In genomic region chr1:25861316-25862286, GRCh38 we compare ENCODE assay signal across 11 cellular contexts. TPM values are rescaled to one million over a fixed set of nuclear protein-coding genes. Genes with fewer than 3 reads are reported as not detected.
DNase-seq lines count a peak whose midpoint lies in the region; ATAC-seq, FAIRE-seq and TF ChIP-seq lines count a peak whose summit lies in the region.
"Had no signal": no experiment of that assay in that cellular context is flagged by ENCODE, and none has a peak within 500 bp of the region (broad histone marks: within the 10 kb centered on the region; RNA-seq: fewer than 3 reads in every experiment).

No MANE protein-coding gene starts in this region.

- peak overlapping the region; percentile 40 for H3K4me2 ChIP-seq in endothelial cell of umbilical vein (ENCODE audit: insufficient read depth, low read length)

- H3K4me1 ChIP-seq in cardiac muscle cell (ENCODE audit: low read depth) (no peaks in the 10 kb centered on the region), endothelial cell of umbilical vein (ENCODE audit: control insufficient read depth, extremely low read depth, insufficient read depth, low read length) (peaks cover 21% of the 10 kb centered on the region), testis (peaks cover 3% of the 10 kb centered on the region), vagina (peaks cover 17% of the 10 kb centered on the region)

- DNase-seq in cardiac muscle cell (ENCODE audit: low read depth in 1 of 2, low spot score in 1 of 2) (no peak), left ventricle myocardium superior (no peak), SKM-1 (lab: John Stamatoyannopoulos, UW; ENCODE audit: unreplicated experiment) (peak; percentile 81), endothelial cell of umbilical vein (ENCODE audit: low read depth, low spot score) (peak; percentile 15), testis (peak; percentile 13), vagina (ENCODE audit: extremely low spot score in 2 of 2) (no peak)
- no peak for DNase-seq in effector memory CD8-positive, alpha-beta T cell
- DNase-seq in activated CD4-positive, alpha-beta T cell treated with anti-CD3 and anti-CD28 coated beads for 4 hours: no peak
- DNase-seq: effector memory CD4-positive, alpha-beta T cell; heart right ventricle had no signal

- H3K9me1 ChIP-seq in endothelial cell of umbilical vein (replicated peaks; ENCODE audit: control insufficient read depth, extremely low read depth, insufficient read depth, low read length): no peaks in the 10 kb centered on the region

- no peak overlapping the region for H3K4me3 ChIP-seq in cardiac muscle cell
- H3K4me3 ChIP-seq in endothelial cell of umbilical vein (replicated peaks in 1 of 3; ENCODE audit: insufficient read depth in 1 of 3, low read depth in 1 of 3, low read length in 3 of 3): peak overlapping the region in 1 of 3 experiments; percentile 13
- no peak overlapping the region for H3K4me3 ChIP-seq in testis
- H3K4me3 ChIP-seq in vagina: no peak overlapping the region

- H3K4me1 Mint-ChIP-seq in effector memory CD8-positive, alpha-beta T cell (ENCODE audit: low read depth in 2 of 2): peaks cover 9 to 17% of the 10 kb centered on the region in 2 donors

- no peaks in the 10 kb centered on the region for H3K27me3 ChIP-seq in cardiac muscle cell
- no peaks in the 10 kb centered on the region for H3K27me3 ChIP-seq in endothelial cell of umbilical vein (ENCODE audit: control insufficient read depth in 2 of 2, insufficient read depth in 2 of 2, low read length in 2 of 2)
- H3K27me3 ChIP-seq in testis: no peaks in the 10 kb centered on the region
- no peaks in the 10 kb centered on the region for H3K27me3 ChIP-seq in vagina
- H3K27me3 ChIP-seq: heart right ventricle had no signal

- H3K9ac ChIP-seq in endothelial cell of umbilical vein (replicated peaks; ENCODE audit: extremely low read depth, insufficient read depth, low read length): no peak overlapping the region

- 65 to 72% methylated on average over 16 of the region's 16 CpGs for WGBS in testis, 2 donors

- dilution Hi-C loops in endothelial cell of umbilical vein (cut with MboI; ENCODE audit: extremely low pct_ligation_motif_present, low sequenced_read_pairs): no loop called here

- no peaks in the 10 kb centered on the region for H3K27me3 Mint-ChIP-seq in effector memory CD8-positive, alpha-beta T cell

- H3K36me3 ChIP-seq in cardiac muscle cell: no peaks in the 10 kb centered on the region
- H3K36me3 ChIP-seq in endothelial cell of umbilical vein (ENCODE audit: control insufficient read depth in 2 of 2, extremely low read depth in 1 of 2, insufficient read depth in 2 of 2, low read length in 2 of 2): peaks cover 0 to 7% of the 10 kb centered on the region in 2 experiments
- H3K36me3 ChIP-seq in testis (ENCODE audit: low read depth, missing control alignments): no peaks in the 10 kb centered on the region
- peaks cover 0 to 4% of the 10 kb centered on the region in 2 donors for H3K36me3 ChIP-seq in vagina

- TSS peak; percentile 30 for BruUV-seq in endothelial cell of umbilical vein (replicated peaks; lab: Mats Ljungman, UMichigan)

- intact Hi-C loops in left ventricle myocardium superior (cut with micrococcal nuclease): no loop called here
- intact Hi-C loops in endothelial cell of umbilical vein (cut with micrococcal nuclease): no loop called here
- intact Hi-C loops in testis (cut with DNase I; ENCODE audit: low total_unique reads): no loop called here
- intact Hi-C loops in vagina (cut with DNase I): no loop called here

- TF ChIP-seq CTCF in cardiac muscle cell (IDR thresholded peaks at IDR 0.05; ENCODE audit: low read depth, low read length) (no peak), endothelial cell of umbilical vein (IDR thresholded peaks at IDR 0.05; ENCODE audit: extremely low read depth in 1 of 2, insufficient read depth in 1 of 2, low read depth in 1 of 2, low read length in 2 of 2) (no peak), testis (IDR thresholded peaks at IDR 0.05) (no peak), vagina (IDR thresholded peaks at IDR 0.05) (no peak)

- TF ChIP-seq POLR2A in endothelial cell of umbilical vein (IDR thresholded peaks at IDR 0.05; ENCODE audit: low read depth, low read length) (no peak), testis (IDR thresholded peaks at IDR 0.05) (no peak), vagina (IDR thresholded peaks at IDR 0.05) (no peak)

- H4K20me1 ChIP-seq in endothelial cell of umbilical vein (replicated peaks; ENCODE audit: control insufficient read depth, extremely low read depth, insufficient read depth, low read length): no peaks in the 10 kb centered on the region

- H3K36me3 Mint-ChIP-seq in effector memory CD8-positive, alpha-beta T cell (ENCODE audit: insufficient read depth): peaks cover 7% of the 10 kb centered on the region

- H3K27ac ChIP-seq in cardiac muscle cell (peak overlapping the region; percentile 0), endothelial cell of umbilical vein (ENCODE audit: insufficient read depth, low read depth, low read length) (no peak overlapping the region), testis (no peak overlapping the region), vagina (no peak overlapping the region)
- H3K27ac ChIP-seq: VCaP had no signal

- CTCF ChIA-PET in endothelial cell of umbilical vein (lab: Charles Lee): interaction anchor here (0.9 to 1.1 kb wide), 3 partner anchors 13 to 35 kb away, joined by 3 to 4 read pairs (median 3); no protein-coding TSS in a partner anchor

- no peak for FAIRE-seq in endothelial cell of umbilical vein (lab: Jason Lieb, UNC)

- no peaks in the 10 kb centered on the region for H3K9me3 Mint-ChIP-seq in effector memory CD8-positive, alpha-beta T cell

- H3K9me3 ChIP-seq in cardiac muscle cell (ENCODE audit: low read depth) (no peaks in the 10 kb centered on the region), endothelial cell of umbilical vein (replicated peaks; ENCODE audit: control insufficient read depth, insufficient read depth, low read length) (no peaks in the 10 kb centered on the region), testis (no peaks in the 10 kb centered on the region), vagina (no peaks in the 10 kb centered on the region)
- H3K9me3 ChIP-seq: heart right ventricle had no signal

- peak overlapping the region in 1 of 2 donors; percentile 92 for H3K27ac Mint-ChIP-seq in effector memory CD8-positive, alpha-beta T cell

- H3K79me2 ChIP-seq in endothelial cell of umbilical vein (ENCODE audit: control insufficient read depth, insufficient read depth, low read length): peaks cover 8% of the 10 kb centered on the region

- no peak overlapping the region for H2AFZ ChIP-seq in endothelial cell of umbilical vein (ENCODE audit: low read depth, low read length)

- no peak for ATAC-seq in left ventricle myocardium superior
- ATAC-seq in effector memory CD8-positive, alpha-beta T cell (replicated peaks): no peak

- POLR2A ChIA-PET in endothelial cell of umbilical vein (lab: Charles Lee): interaction anchor here (0.7 kb wide), 1 partner anchor 14 kb away, joined by 3 read pairs; no protein-coding TSS in a partner anchor

- no peak overlapping the region for H3K4me3 Mint-ChIP-seq in effector memory CD8-positive, alpha-beta T cell

RNA-seq across cellular contexts. Expression of gene AUNIP, which starts 2.3 kb away (rescaled TPM):
- total RNA-seq in cardiac muscle cell (3.0 and 4.4 TPM in 2 replicates), left ventricle myocardium superior (not detected), endothelial cell of umbilical vein (4.5 and 4.8 TPM in 2 replicates), testis (10 to 100 TPM; 14.1 to 22.5 TPM), vagina (1.5 TPM)
- polyA plus RNA-seq in cardiac muscle cell (4.9 and 5.6 TPM in 2 replicates), endothelial cell of umbilical vein (1.6 and 1.8 TPM in 2 replicates), testis (ENCODE audit: insufficient read depth, low read depth, low replicate concordance) (28.5 TPM)
- polyA plus RNA-seq in endothelial cell of umbilical vein (2011; cell fraction: cytosol; rRNA removed): 2.9 and 3.2 TPM in 2 replicates
- 1.3 and 1.7 TPM in 2 replicates for polyA plus RNA-seq in endothelial cell of umbilical vein (2011; cell fraction: nucleus; rRNA removed)
- polyA plus RNA-seq in endothelial cell of umbilical vein (2012): 1.7 and 2.8 TPM in 2 replicates
- polyA minus RNA-seq in endothelial cell of umbilical vein: 1.6 and 3.0 TPM in 2 replicates
- polyA minus RNA-seq in endothelial cell of umbilical vein (2011; cell fraction: cytosol; rRNA and poly(A)+ RNA removed): 12.4 TPM
- polyA minus RNA-seq in endothelial cell of umbilical vein (2011; cell fraction: nucleus; rRNA and poly(A)+ RNA removed): 1.9 and 2.6 TPM in 2 replicates

RNA-seq across cellular contexts. Expression of gene PAQR7, which starts 13.9 kb away (rescaled TPM):
- total RNA-seq in cardiac muscle cell: 10.7 and 12.5 TPM in 2 replicates
- polyA plus RNA-seq in cardiac muscle cell: 2.1 and 3.1 TPM in 2 replicates
- 2.0 TPM for total RNA-seq in left ventricle myocardium superior
- 8.4 and 9.1 TPM in 2 replicates for total RNA-seq in endothelial cell of umbilical vein
- polyA plus RNA-seq in endothelial cell of umbilical vein: 10.8 and 12.1 TPM in 2 replicates
- polyA plus RNA-seq in endothelial cell of umbilical vein (2011; cell fraction: cytosol; rRNA removed): 6.2 and 6.3 TPM in 2 replicates
- 9.5 and 10.9 TPM in 2 replicates for polyA plus RNA-seq in endothelial cell of umbilical vein (2011; cell fraction: nucleus; rRNA removed)
- polyA plus RNA-seq in endothelial cell of umbilical vein (2012): 7.2 and 9.7 TPM in 2 replicates
- polyA minus RNA-seq in endothelial cell of umbilical vein: 13.2 and 15.0 TPM in 2 replicates
- 8.3 TPM for polyA minus RNA-seq in endothelial cell of umbilical vein (2011; cell fraction: cytosol; rRNA and poly(A)+ RNA removed)
- polyA minus RNA-seq in endothelial cell of umbilical vein (2011; cell fraction: nucleus; rRNA and poly(A)+ RNA removed): 3.4 and 4.4 TPM in 2 replicates
- 10 to 100 TPM; 92.4 to 94.8 TPM for total RNA-seq in testis
- 89.3 TPM for polyA plus RNA-seq in testis (ENCODE audit: insufficient read depth, low read depth, low replicate concordance)
- 7.1 TPM for total RNA-seq in vagina

RNA-seq across cellular contexts. Expression of gene MTFR1L, which starts 41.8 kb away (rescaled TPM):
- total RNA-seq in cardiac muscle cell: 158 and 197 TPM in 2 replicates
- 251 and 266 TPM in 2 replicates for polyA plus RNA-seq in cardiac muscle cell
- 227 TPM for total RNA-seq in left ventricle myocardium superior
- 33.8 and 34.8 TPM in 2 replicates for total RNA-seq in endothelial cell of umbilical vein
- 39.1 and 45.5 TPM in 2 replicates for polyA plus RNA-seq in endothelial cell of umbilical vein
- 31.5 and 35.7 TPM in 2 replicates for polyA plus RNA-seq in endothelial cell of umbilical vein (2011; cell fraction: cytosol; rRNA removed)
- polyA plus RNA-seq in endothelial cell of umbilical vein (2011; cell fraction: nucleus; rRNA removed): 97.4 and 105 TPM in 2 replicates
- polyA plus RNA-seq in endothelial cell of umbilical vein (2012): 25.5 and 28.3 TPM in 2 replicates
- 29.6 and 40.0 TPM in 2 replicates for polyA minus RNA-seq in endothelial cell of umbilical vein
- 6.1 TPM for polyA minus RNA-seq in endothelial cell of umbilical vein (2011; cell fraction: cytosol; rRNA and poly(A)+ RNA removed)
- polyA minus RNA-seq in endothelial cell of umbilical vein (2011; cell fraction: nucleus; rRNA and poly(A)+ RNA removed): 13.8 and 20.4 TPM in 2 replicates
- 100 to 1,000 TPM; 148 to 166 TPM for total RNA-seq in testis
- polyA plus RNA-seq in testis (ENCODE audit: insufficient read depth, low read depth, low replicate concordance): 253 TPM
- total RNA-seq in vagina: 55.7 TPM

RNA-seq across cellular contexts. Expression of gene STMN1, which starts 44.6 kb away (rescaled TPM):
- total RNA-seq in cardiac muscle cell: 225 and 572 TPM in 2 replicates
- 943 and 1,052 TPM in 2 replicates for polyA plus RNA-seq in cardiac muscle cell
- 21.4 TPM for total RNA-seq in left ventricle myocardium superior
- total RNA-seq in endothelial cell of umbilical vein: 491 and 503 TPM in 2 replicates
- polyA plus RNA-seq in endothelial cell of umbilical vein: 63.6 and 102 TPM in 2 replicates
- polyA plus RNA-seq in endothelial cell of umbilical vein (2011; cell fraction: cytosol; rRNA removed): 195 and 223 TPM in 2 replicates
- 163 and 235 TPM in 2 replicates for polyA plus RNA-seq in endothelial cell of umbilical vein (2011; cell fraction: nucleus; rRNA removed)
- 303 and 405 TPM in 2 replicates for polyA plus RNA-seq in endothelial cell of umbilical vein (2012)
- polyA minus RNA-seq in endothelial cell of umbilical vein: 34.4 and 40.5 TPM in 2 replicates
- 31.1 TPM for polyA minus RNA-seq in endothelial cell of umbilical vein (2011; cell fraction: cytosol; rRNA and poly(A)+ RNA removed)
- 47.4 and 65.3 TPM in 2 replicates for polyA minus RNA-seq in endothelial cell of umbilical vein (2011; cell fraction: nucleus; rRNA and poly(A)+ RNA removed)
- total RNA-seq in testis: 100 to 1,000 TPM; 230 to 393 TPM
- polyA plus RNA-seq in testis (ENCODE audit: insufficient read depth, low read depth, low replicate concordance): 727 TPM
- total RNA-seq in vagina: 91.8 TPM

Comparison
In these comparisons a context has a peak if more than half of its experiments do, and no peak if none do; other contexts are left out.
1. DNase-seq: peak in SKM-1 (single experiment), endothelial cell of umbilical vein (single experiment) and testis (single experiment); none in cardiac muscle cell (0 of 2), left ventricle myocardium superior (single experiment), effector memory CD8-positive, alpha-beta T cell (0 of 3), activated CD4-positive, alpha-beta T cell treated with anti-CD3 and anti-CD28 coated beads for 4 hours (0 of 2) and vagina (0 of 2).